In the genomic region with DNA sequence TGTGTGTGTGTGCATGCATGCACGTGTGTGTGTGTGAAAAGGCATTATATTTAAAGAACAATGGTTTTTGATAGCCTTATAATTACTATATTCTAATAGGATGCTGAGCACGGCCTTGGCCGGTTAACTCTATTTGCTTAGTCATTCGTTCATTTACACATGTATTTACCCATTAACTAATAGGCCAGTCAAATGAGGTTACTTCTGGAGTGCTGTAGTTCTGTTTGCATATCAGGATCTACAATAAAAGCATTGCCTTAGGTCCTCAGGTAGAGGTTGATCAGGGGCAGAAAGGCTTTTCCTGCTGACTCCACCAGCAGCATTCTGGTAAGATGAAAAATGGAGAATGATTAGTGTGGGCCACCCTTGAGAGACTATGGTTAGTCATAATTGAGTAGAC, we compare ENCODE assay signal across 18 cellular contexts.
A peak's percentile ranks its signal among the peaks of the same experiment; 100 is the strongest.
DNase-seq lines count a peak whose midpoint lies in the region; ATAC-seq and TF ChIP-seq lines count a peak whose summit lies in the region.
"Had no signal": no experiment of that assay in that cellular context is flagged by ENCODE, and none has a peak within 500 bp of the region (broad histone marks: within the 10 kb centered on the region; RNA-seq: fewer than 3 reads in every experiment).

No MANE protein-coding gene starts in this region.

- peak overlapping the region; percentile 17 for H3K4me2 ChIP-seq in GM23338

- WGBS in liver = 30% methylated on average over 4 of the region's 4 CpGs

- H3K4me3 Mint-ChIP-seq in GM23338 = no peak overlapping the region
- H3K4me3 Mint-ChIP-seq: CD4-positive, CD25-positive, alpha-beta regulatory T cell; HFFc6 had no signal

- H3K27me3 ChIP-seq in GM23338 (ENCODE audit: insufficient read depth) = no peaks in the 10 kb centered on the region
- no peaks in the 10 kb centered on the region for H3K27me3 ChIP-seq in liver (ENCODE audit: control insufficient read depth in 4 of 4, insufficient read depth in 4 of 4, low read length in 3 of 4)

- peak overlapping the region; percentile 70 for H3K27ac Mint-ChIP-seq in GM23338
- H3K27ac Mint-ChIP-seq: CD4-positive, CD25-positive, alpha-beta regulatory T cell; HFFc6 had no signal

- TF ChIP-seq CTCF in GM23338 (conservative IDR thresholded peaks at IDR 0.05; ENCODE audit: low read depth in 2 of 2) (no peak), liver (IDR thresholded peaks at IDR 0.05; ENCODE audit: low read depth, low read length, missing input control) (no peak)

- peaks cover 0 to 5% (median 2%) of the 10 kb centered on the region in 4 donors for H3K9me3 ChIP-seq in liver (ENCODE audit: control insufficient read depth in 4 of 4, low read length in 3 of 4)

- H3K4me3 ChIP-seq in GM23338 = no peak overlapping the region
- H3K4me3 ChIP-seq in liver (ENCODE audit: low read depth in 1 of 3, low read length in 3 of 3) = no peak overlapping the region

- ATAC-seq in GM23338 (no peak), HG02870 (IDR thresholded peaks at IDR 0.05; ENCODE audit: unreplicated experiment) (no peak)

- H3K9me3 Mint-ChIP-seq in GM23338 = peaks cover 8% of the 10 kb centered on the region; the same call in 2 of the 3 replicates

- peaks cover 13% of the 10 kb centered on the region for H3K4me1 Mint-ChIP-seq in GM23338
- H3K4me1 Mint-ChIP-seq: CD4-positive, CD25-positive, alpha-beta regulatory T cell had no signal

- H3K4me1 ChIP-seq in GM23338 (ENCODE audit: insufficient read depth) = no peaks in the 10 kb centered on the region; the same call in 1 of the 2 replicates
- H3K4me1 ChIP-seq in liver (ENCODE audit: control insufficient read depth in 4 of 4, insufficient read depth in 4 of 4, low read length in 3 of 4) = peaks cover 3 to 41% (median 28%) of the 10 kb centered on the region in 4 donors

- peaks cover 2% of the 10 kb centered on the region for H3K27me3 Mint-ChIP-seq in GM23338 (ENCODE audit: insufficient read depth, low read depth, poor library complexity)
- H3K27me3 Mint-ChIP-seq: CD4-positive, CD25-positive, alpha-beta regulatory T cell had no signal

- no peaks in the 10 kb centered on the region for H3K79me2 ChIP-seq in GM23338 (replicated peaks; ENCODE audit: insufficient read depth)

- TF ChIP-seq RAD21 in liver (IDR thresholded peaks at IDR 0.05) = peak in 1 of 2 donors; percentile 16

- DNase-seq in GM23338 (ENCODE audit: low spot score) (no peak), NCI-H146 treated with DMSO at 0.1 percent for 48 hours (lab: John Stamatoyannopoulos, UW; ENCODE audit: unreplicated experiment) (peak; percentile 63), NCI-H774 (lab: John Stamatoyannopoulos, UW) (peak; percentile 87), SKM-1 treated with dmso at 0.1 percent for 144 hours (lab: John Stamatoyannopoulos, UW; ENCODE audit: unreplicated experiment) (no peak), G401 (ENCODE audit: low spot score) (no peak), Ammon's horn (ENCODE audit: low spot score) (no peak)
- DNase-seq: AML-193; CD4-positive, CD25-positive, alpha-beta regulatory T cell; DND-41; GF-D8; HFFc6; KG1; NCI-H1092; NCI-H446; OCI-M1; RPMI8226 had no signal

- H3K9ac ChIP-seq in liver (ENCODE audit: low read depth in 1 of 2, low read length in 2 of 2) = peak overlapping the region in 1 of 2 donors; percentile 5

- H3K27ac ChIP-seq in GM23338 (ENCODE audit: low read depth) (no peak overlapping the region), liver (ENCODE audit: low read depth in 1 of 2, low read length in 2 of 2) (peak overlapping the region; percentile 15 to 19)

- H4K20me1 ChIP-seq in GM23338 (replicated peaks; ENCODE audit: insufficient read depth) = no peaks in the 10 kb centered on the region

- no peak overlapping the region for H2AFZ ChIP-seq in GM23338

- in situ Hi-C loops in G401 (cut with HindIII; ENCODE audit: low sequenced_read_pairs) = no loop called here

- H3K9me2 ChIP-seq in GM23338 (ENCODE audit: insufficient read depth) = no peaks in the 10 kb centered on the region

- no peaks in the 10 kb centered on the region for H3F3A ChIP-seq in GM23338 (replicated peaks; ENCODE audit: low read depth)

- H3K36me3 ChIP-seq in GM23338 (ENCODE audit: insufficient read depth) = no peaks in the 10 kb centered on the region
- peaks cover 0 to 4% (median 2%) of the 10 kb centered on the region in 4 donors for H3K36me3 ChIP-seq in liver (ENCODE audit: control insufficient read depth in 4 of 4, insufficient read depth in 3 of 4, low read depth in 1 of 4, low read length in 3 of 4)

- H3K36me3 Mint-ChIP-seq in GM23338 (ENCODE audit: low read depth) = peaks cover 37% of the 10 kb centered on the region

TF ChIP-seq in liver, 16 proteins besides CTCF, POLR2A, EP300 and RAD21:
- peak; percentile 59 for TF ChIP-seq FOXA2 (IDR thresholded peaks at IDR 0.05)
- peak in 1 of 2 donors; percentile 36 for TF ChIP-seq JUND (IDR thresholded peaks at IDR 0.05)
- TF ChIP-seq TAF1 (conservative IDR thresholded peaks at IDR 0.05) = no peak
- no peak for TF ChIP-seq YY1 (IDR thresholded peaks at IDR 0.05)
- peak; percentile 50 for TF ChIP-seq HNF4A (conservative IDR thresholded peaks at IDR 0.05)
- peak; percentile 79 to 80 for TF ChIP-seq RXRA (IDR thresholded peaks at IDR 0.05)
- TF ChIP-seq FOXA1 (IDR thresholded peaks at IDR 0.05) = peak; percentile 30
- peak; percentile 14 for TF ChIP-seq SP1 (IDR thresholded peaks at IDR 0.05)

Comparison
In these comparisons a context has a peak if more than half of its experiments do, and no peak if none do; other contexts are left out.
1. DNase-seq: peak in NCI-H146 treated with DMSO at 0.1 percent for 48 hours (single experiment) and NCI-H774 (single experiment); none in GM23338 (single experiment), SKM-1 treated with dmso at 0.1 percent for 144 hours (single experiment), G401 (single experiment) and Ammon's horn (single experiment).